In genomic region chr16:81073560-81074330, GRCh38 we compare ENCODE assay signal across 23 cellular contexts.
"Had no signal": no experiment of that assay in that cellular context is flagged by ENCODE, and none has a peak within 500 bp of the region (broad histone marks: within the 10 kb centered on the region; RNA-seq: fewer than 3 reads in every experiment).

No MANE protein-coding gene starts in this region.

- H3K9me3 ChIP-seq: breast epithelium, colonic mucosa, esophagus squamous epithelium, gastrocnemius medialis, mucosa of descending colon, right lobe of liver, tibial nerve, uterus had no signal

- H3K4me1 ChIP-seq: breast epithelium, colonic mucosa, uterus had no signal

- DNase-seq: activated CD4-positive, alpha-beta memory T cell treated with anti-CD3 and anti-CD28 coated beads for 36 hours; activated CD4-positive, alpha-beta T cell treated with anti-CD3 and anti-CD28 coated beads for 48 hours; activated CD4-positive, CD25-positive, alpha-beta regulatory T cell; activated effector memory CD4-positive, alpha-beta T cell treated with Interleukin-2 at 50 U/mL for 16 hours; activated naive CD4-positive, alpha-beta T cell treated with anti-CD3 and anti-CD28 coated beads for 36 hours; activated naive CD8-positive, alpha-beta T cell treated with anti-CD3 and anti-CD28 coated beads, Interleukin-2, amount 10 ng/mL, durations not matched to agents 7 days and 5 days; activated T-cell treated with anti-CD3 and anti-CD28 coated beads, Interleukin-2, amount 50 U/mL, for 72 hours; amniotic stem cell; colonic mucosa; esophagus squamous epithelium; gastrocnemius medialis; left cardiac atrium; mucosa of descending colon; occipital lobe; posterior cingulate gyrus; right lobe of liver; stimulated activated CD4-positive, alpha-beta T cell treated with anti-CD3 and anti-CD28 coated beads, Interleukin-2, amount 100 ng/mL, for 24 hours; stimulated activated naive CD8-positive, alpha-beta T cell treated with anti-CD3 and anti-CD28 coated beads, Interleukin-15, amount 100 ng/mL, for 72 hours; T-helper 9 cell; uterus had no signal

- H3K4me3 ChIP-seq: breast epithelium, colonic mucosa, esophagus squamous epithelium, gastrocnemius medialis, mucosa of descending colon, right lobe of liver, skin epidermis, tibial nerve, uterus had no signal

- H3K27me3 ChIP-seq: breast epithelium, colonic mucosa, esophagus squamous epithelium, gastrocnemius medialis, right lobe of liver, tibial nerve, uterus had no signal

- H3K27ac ChIP-seq: breast epithelium, colonic mucosa, esophagus squamous epithelium, gastrocnemius medialis, right lobe of liver, skin epidermis, tibial nerve, uterus had no signal

- H3K36me3 ChIP-seq: breast epithelium, colonic mucosa, esophagus squamous epithelium, gastrocnemius medialis, right lobe of liver, tibial nerve, uterus had no signal
